Comparison of ENCODE assay signal across 8 cellular contexts in the genomic region with DNA sequence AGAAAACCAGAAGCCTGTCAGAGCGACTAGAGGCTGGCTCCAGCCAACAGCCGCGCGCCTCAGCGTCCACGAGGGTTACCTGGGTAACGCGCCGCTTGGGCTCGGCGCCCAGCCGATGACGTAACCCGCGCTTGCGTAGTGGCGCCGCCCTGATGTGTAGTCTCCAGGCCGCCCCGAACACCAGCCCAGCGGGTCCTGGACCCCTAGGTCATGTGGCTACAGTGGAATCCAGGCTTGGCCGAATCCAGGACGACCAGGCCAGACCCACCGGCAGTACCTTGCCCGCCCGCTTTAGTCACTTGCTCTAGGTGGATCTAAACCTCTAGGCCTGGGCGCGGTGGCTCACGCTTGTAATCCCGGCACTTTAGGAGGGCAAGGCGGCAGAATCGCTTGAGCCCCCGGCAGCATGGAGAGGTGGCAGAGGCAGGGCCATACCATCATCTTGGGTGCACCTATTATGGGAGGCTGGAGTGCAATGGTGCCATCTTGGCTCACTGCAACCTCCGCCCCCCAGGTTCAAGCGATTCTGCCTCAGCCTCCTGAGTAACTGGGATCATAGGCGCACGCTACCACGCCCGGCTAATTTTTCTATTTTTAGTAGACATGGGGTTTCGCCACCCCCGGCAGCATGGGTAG. TPM values are rescaled to one million over a fixed set of nuclear protein-coding genes. Genes with fewer than 3 reads are reported as not detected.
DNase-seq lines count a peak whose midpoint lies in the region; ATAC-seq and TF ChIP-seq lines count a peak whose summit lies in the region.

No MANE protein-coding gene starts in this region.

- WGBS in right cardiac atrium = 11% methylated on average over 41 of the region's 41 CpGs

- H3K4me3 ChIP-seq in astrocyte of the cerebellum (ENCODE audit: low read depth, low read length) = peak overlapping the region; percentile 7
- H3K4me3 ChIP-seq in right cardiac atrium (ENCODE audit: low read length) = peak overlapping the region; percentile 17
- peak overlapping the region; percentile 72 for H3K4me3 ChIP-seq in rectal smooth muscle tissue (ENCODE audit: low read length)

- H3K4me1 ChIP-seq in right cardiac atrium (ENCODE audit: control insufficient read depth, insufficient read depth, low read length) = no peaks in the 10 kb centered on the region
- no peaks in the 10 kb centered on the region for H3K4me1 ChIP-seq in rectal smooth muscle tissue (ENCODE audit: control insufficient read depth, insufficient read depth, low read length)

- H3K9me3 ChIP-seq in right cardiac atrium (ENCODE audit: control insufficient read depth, low read length) = peaks cover 2% of the 10 kb centered on the region

- no peak overlapping the region for H3K9ac ChIP-seq in rectal smooth muscle tissue (ENCODE audit: low read length)

- intact Hi-C loops in right cardiac atrium (cut with DNase I) = no loop called here

- in situ Hi-C loops in astrocyte of the cerebellum (cut with HindIII; ENCODE audit: low sequenced_read_pairs) = no loop called here

- ATAC-seq in right cardiac atrium = peak; percentile 96 to 98
- ATAC-seq in GM18520 (IDR thresholded peaks at IDR 0.05; ENCODE audit: unreplicated experiment) = no peak
- ATAC-seq in HG03439 (IDR thresholded peaks at IDR 0.05; ENCODE audit: unreplicated experiment) = no peak

- peak overlapping the region; percentile 63 for H3K27ac ChIP-seq in right cardiac atrium (ENCODE audit: low read length)
- peak overlapping the region; percentile 59 for H3K27ac ChIP-seq in rectal smooth muscle tissue (ENCODE audit: low read depth, low read length)

- DNase-seq in DMS79 treated with DMSO at 0.1 percent for 48 hours (lab: John Stamatoyannopoulos, UW) = peak; percentile 87
- peak; percentile 80 for DNase-seq in HK-2 (ENCODE audit: unreplicated experiment)
- peak; percentile 34 for DNase-seq in T follicular helper cell (ENCODE audit: low read depth)
- peak; percentile 12 for DNase-seq in astrocyte of the cerebellum (ENCODE audit: low read depth)
- peak; percentile 88 to 94 (median 94) for DNase-seq in right cardiac atrium

- TF ChIP-seq CTCF in astrocyte of the cerebellum (IDR thresholded peaks at IDR 0.05; ENCODE audit: low read depth, low read length, missing control alignments) = no peak

- no peaks in the 10 kb centered on the region for H3K27me3 ChIP-seq in right cardiac atrium (ENCODE audit: control insufficient read depth, insufficient read depth)
- H3K27me3 ChIP-seq in rectal smooth muscle tissue (ENCODE audit: control insufficient read depth, insufficient read depth, low read length) = no peaks in the 10 kb centered on the region

- peaks cover 12% of the 10 kb centered on the region for H3K36me3 ChIP-seq in rectal smooth muscle tissue (ENCODE audit: control insufficient read depth, insufficient read depth, low read length)

RNA-seq across cellular contexts. Expression of a gene that starts 7.2 kb away (rescaled TPM):
- total RNA-seq in right cardiac atrium = 10 to 100 TPM; 11.8 to 16.8 (median 15.7) TPM
- polyA plus RNA-seq in right cardiac atrium = 10.2 TPM

RNA-seq across cellular contexts. Expression of a gene that starts 24.0 kb away (rescaled TPM):
- under 1 TPM in 1 of 4 donors, not detected in 3; 0.54 TPM for total RNA-seq in right cardiac atrium
- polyA plus RNA-seq in right cardiac atrium = 0.14 TPM

RNA-seq across cellular contexts. Expression of a gene that starts 35.5 kb away (rescaled TPM):
- total RNA-seq in right cardiac atrium = 1 to 10 TPM; 2.1 to 2.9 (median 2.6) TPM
- 2.9 TPM for polyA plus RNA-seq in right cardiac atrium

RNA-seq across cellular contexts. Expression of a gene that starts 49.3 kb away (rescaled TPM):
- 1 to 10 TPM; 2.8 to 5.1 (median 4.3) TPM for total RNA-seq in right cardiac atrium
- polyA plus RNA-seq in right cardiac atrium = 4.2 TPM

Comparison
In these comparisons a context has a peak if more than half of its experiments do, and no peak if none do; other contexts are left out.
1. DNase-seq: peak in every context shown above with its lines; median percentile 94 in right cardiac atrium; 87 in DMS79 treated with DMSO at 0.1 percent for 48 hours; 80 in HK-2; 34 in T follicular helper cell; 12 in astrocyte of the cerebellum.
2. H3K4me3 ChIP-seq: peak in every context shown above with its lines; median percentile 72 in rectal smooth muscle tissue; 17 in right cardiac atrium; 7 in astrocyte of the cerebellum.
3. ATAC-seq: peak in right cardiac atrium (2 of 2); none in GM18520 (single experiment) and HG03439 (single experiment).